ENCODE assay signal across 19 cellular contexts in genomic region chr11:130464289-130464812, GRCh38.
"Had no signal": no experiment of that assay in that cellular context is flagged by ENCODE, and none has a peak within 500 bp of the region (broad histone marks: within the 10 kb centered on the region; RNA-seq: fewer than 3 reads in every experiment).

No MANE protein-coding gene starts in this region.

- H3K36me3 ChIP-seq: ovary, right lobe of liver had no signal

- H3K27ac ChIP-seq: body of pancreas, cardiac muscle cell, epithelial cell of prostate, left ventricle myocardium inferior, ovary, right lobe of liver, tibial artery had no signal

- DNase-seq: activated CD4-positive, alpha-beta memory T cell treated with anti-CD3 and anti-CD28 coated beads, Interleukin-2, amount 10 ng/mL, durations not matched to agents 7 days and 5 days; activated CD4-positive, alpha-beta T cell treated with anti-CD3 and anti-CD28 coated beads, Interleukin-2, amount 10 ng/mL, durations not matched to agents 24 days and 14 days; activated effector memory CD4-positive, alpha-beta T cell treated with Interleukin-2 at 50 U/mL for 16 hours; activated naive CD4-positive, alpha-beta T cell treated with anti-CD3 and anti-CD28 coated beads, Interleukin-2, amount 10 ng/mL, durations not matched to agents 7 days and 5 days; activated T-cell treated with anti-CD3 and anti-CD28 coated beads, Interleukin-2, amount 50 U/mL, for 72 hours; body of pancreas; cortex of kidney; glutamatergic neuron; hippocampal formation; left ventricle myocardium inferior; midbrain; ovary; right lobe of liver; small intestine; stimulated activated CD4-positive, alpha-beta T cell treated with anti-CD3 and anti-CD28 coated beads, Interleukin-2, amount 100 ng/mL, for 24 hours; stimulated activated naive CD8-positive, alpha-beta T cell treated with anti-CD3 and anti-CD28 coated beads, Interleukin-15, amount 100 ng/mL, for 72 hours; tibial artery had no signal

- H3K4me1 ChIP-seq: body of pancreas, right lobe of liver had no signal

- H3K4me3 ChIP-seq: body of pancreas, cardiac muscle cell, left ventricle myocardium inferior, ovary, right lobe of liver, tibial artery had no signal

- H3K27me3 ChIP-seq: body of pancreas, cardiac muscle cell, ovary, right lobe of liver, tibial artery had no signal
